Comparison of ENCODE assay signal across 27 cellular contexts in genomic region chr20:20721489-20721888, GRCh38. TPM values are rescaled to one million over a fixed set of nuclear protein-coding genes. Genes with fewer than 3 reads are reported as not detected.
DNase-seq lines count a peak whose midpoint lies in the region; ATAC-seq, FAIRE-seq and TF ChIP-seq lines count a peak whose summit lies in the region.
"Had no signal": no experiment of that assay in that cellular context is flagged by ENCODE, and none has a peak within 500 bp of the region (broad histone marks: within the 10 kb centered on the region; RNA-seq: fewer than 3 reads in every experiment).

No MANE protein-coding gene starts in this region.

- in situ Hi-C loops in HepG2 (cut with HindIII; ENCODE audit: extremely low pct_ligation_motif_present, low pct_unique_long_range_greater_than_20kb), result no loop called here

- FAIRE-seq in HepG2 (lab: Jason Lieb, UNC), result no peak
- no peak for FAIRE-seq in H1 (lab: Jason Lieb, UNC)
- FAIRE-seq: GM18507 had no signal

- CTCF ChIA-PET in HepG2 (lab: Yijun Ruan, JAX; ENCODE audit: low intra/inter-chr PET ratio, low total read pairs) (no interaction called here), H1 (lab: Charles Lee; ENCODE audit: partially characterized antibody) (interaction anchor here (0.7 to 2.1 kb wide), 6 partner anchors 8 to 116 kb away, joined by 3 to 6 read pairs (median 4); no protein-coding TSS in a partner anchor)

- TF ChIP-seq POLR2A in HepG2 (IDR thresholded peaks at IDR 0.05; ENCODE audit: insufficient read depth in 1 of 2, low read depth in 2 of 2, low read length in 2 of 2) (no peak), right lobe of liver (IDR thresholded peaks at IDR 0.05) (no peak), H1 (IDR thresholded peaks at IDR 0.05; ENCODE audit: control extremely low read depth in 1 of 2, low read depth in 2 of 2, low read length in 2 of 2) (no peak)

- H2BK120ac ChIP-seq in H1 (replicated peaks; ENCODE audit: low read depth, low read length), result no peak overlapping the region

- H2AFZ ChIP-seq in HepG2 (ENCODE audit: low read length), result no peak overlapping the region
- H2AFZ ChIP-seq in MM.1S (ENCODE audit: low read length), result no peak overlapping the region
- H2AFZ ChIP-seq in H1 (ENCODE audit: low read length), result 0 out of 2 replicates have a peak overlapping the region, but pooled peaks have one; percentile 78
- H2AFZ ChIP-seq: PC-9 had no signal

- H3K56ac ChIP-seq in H1 (replicated peaks; ENCODE audit: insufficient read length, low read depth, low read length), result no peak overlapping the region

- TF ChIP-seq RAD21 in HepG2 (CRISPR knock-in tag; IDR thresholded peaks at IDR 0.05) (no peak), H1 (IDR thresholded peaks at IDR 0.05 in 1 of 2, conservative IDR thresholded peaks at IDR 0.05 in 1 of 2; ENCODE audit: low read depth in 2 of 2, low read length in 2 of 2) (peak in 1 of 2 experiments; percentile 18; a peak in 2 of 4 replicates)

- peaks cover 0 to 4% of the 10 kb centered on the region in 2 experiments; a peak in 1 of 5 replicates for H3K27me3 ChIP-seq in HepG2 (ENCODE audit: control insufficient read depth in 1 of 2, insufficient read depth in 2 of 2, low read length in 2 of 2)
- H3K27me3 ChIP-seq in right lobe of liver, result no peaks in the 10 kb centered on the region
- no peaks in the 10 kb centered on the region for H3K27me3 ChIP-seq in MM.1S (replicated peaks; ENCODE audit: insufficient read depth, low read length)
- peaks cover 0 to 1% (median 0%) of the 10 kb centered on the region in 4 experiments; a peak in 2 of 7 replicates for H3K27me3 ChIP-seq in H1 (replicated peaks in 1 of 4; ENCODE audit: control insufficient read depth in 3 of 4, extremely low read depth in 1 of 4, insufficient read depth in 3 of 4, low read length in 3 of 4)
- H3K27me3 ChIP-seq: SJCRH30 had no signal

- H4K20me1 ChIP-seq in HepG2 (ENCODE audit: insufficient read depth, low read length) (no peaks in the 10 kb centered on the region), MM.1S (ENCODE audit: insufficient read depth, low read length) (no peaks in the 10 kb centered on the region), H1 (replicated peaks in 1 of 2; ENCODE audit: control insufficient read depth in 1 of 2, insufficient read depth in 2 of 2, low read length in 2 of 2) (no peaks in the 10 kb centered on the region)

- TF ChIP-seq EP300 in HepG2 (IDR thresholded peaks at IDR 0.05; ENCODE audit: low read depth in 2 of 2, low read length in 2 of 2) (no peak), HepG2 (CRISPR knock-in tag; IDR thresholded peaks at IDR 0.05; ENCODE audit: borderline replicate concordance) (no peak), H1 (IDR thresholded peaks at IDR 0.05; ENCODE audit: borderline replicate concordance in 1 of 2, low read depth in 2 of 2, low read length in 2 of 2) (no peak)

- no peak overlapping the region for H2BK20ac ChIP-seq in H1 (ENCODE audit: low read length)

- H3K14ac ChIP-seq in H1 (ENCODE audit: insufficient read length), result no peak overlapping the region

- H3K4ac ChIP-seq in H1 (replicated peaks; ENCODE audit: insufficient read length, low read depth, low read length), result no peak overlapping the region

- DNase-seq in HepG2 (ENCODE audit: low spot score) (no peak), right lobe of liver (no peak), MM.1S (no peak), H1 (ENCODE audit: low read depth in 1 of 2, low spot score in 2 of 2) (no peak), NCI-H524 (lab: John Stamatoyannopoulos, UW) (no peak), mucosa of gallbladder (ENCODE audit: low spot score) (no peak)
- DNase-seq in stimulated activated CD4-positive, alpha-beta T cell treated with anti-CD3 and anti-CD28 coated beads, Interleukin-2, amount 100 ng/mL, for 48 hours, result no peak
- DNase-seq: 8988T; Calu3; DMS79 treated with DMSO at 0.1 percent for 48 hours; GF-D8; Kasumi-1; NCI-H1048; NCI-H1417 treated with DMSO at 0.1 percent for 48 hours; NCI-H1694 treated with DMSO at 0.1 percent for 48 hours; NCI-H2081 treated with DMSO at 0.1 percent for 48 hours; NCI-H2171; NCI-H345; NCI-H510A treated with DMSO at 0.1 percent for 48 hours; NCI-H748 treated with DMSO at 0.1 percent for 48 hours; NK-92 treated with Interleukin-12 subunit alpha and Interleukin-12 subunit beta, amount 100 ng/mL, for 24 hours; PC-9; SJCRH30 had no signal

- no peak overlapping the region for H4K8ac ChIP-seq in H1 (ENCODE audit: extremely low read depth, insufficient read depth, low read length)

- H3K4me3 ChIP-seq in HepG2 (replicated peaks in 1 of 3; ENCODE audit: insufficient read depth in 1 of 3, low read depth in 2 of 3, low read length in 3 of 3) (no peak overlapping the region), right lobe of liver (no peak overlapping the region), MM.1S (ENCODE audit: low read length) (no peak overlapping the region), H1 (ENCODE audit: extremely low read depth in 1 of 4, insufficient read depth in 2 of 4, low read depth in 3 of 4, low read length in 4 of 4) (no peak overlapping the region)
- H3K4me3 ChIP-seq: HAP-1, PC-9, SJCRH30 had no signal

- no peaks in the 10 kb centered on the region for H3K9me2 ChIP-seq in MM.1S (replicated peaks; ENCODE audit: insufficient read depth, low read length)

- H4K5ac ChIP-seq in H1 (ENCODE audit: insufficient read length, low read depth, low read length), result no peak overlapping the region

- no peak overlapping the region for H2BK5ac ChIP-seq in H1 (ENCODE audit: low read depth, low read length)

- no peak overlapping the region for H3K27ac ChIP-seq in HepG2 (ENCODE audit: extremely low read length, insufficient read depth, low read length)
- no peak overlapping the region for H3K27ac ChIP-seq in right lobe of liver
- H3K27ac ChIP-seq in MM.1S (ENCODE audit: low read length), result no peak overlapping the region
- H3K27ac ChIP-seq in H1 (ENCODE audit: low read depth, low read length), result no peak overlapping the region
- H3K27ac ChIP-seq: HL-60, PC-9, SJCRH30 had no signal

- H3K23ac ChIP-seq in H1 (ENCODE audit: insufficient read length), result no peak overlapping the region

- intact Hi-C loops in HepG2 (cut with micrococcal nuclease; ENCODE audit: unreplicated experiment), result no loop called here
- intact Hi-C loops in right lobe of liver (cut with DNase I), result no loop called here

- POLR2A ChIA-PET in HepG2 (lab: Yijun Ruan, JAX), result no interaction called here
- POLR2A ChIA-PET in H1 (lab: Charles Lee; ENCODE audit: partially characterized antibody), result interaction anchor here (1.5 kb wide), 1 partner anchor 8 kb away, joined by 4 read pairs; no protein-coding TSS in a partner anchor

- H4K91ac ChIP-seq in H1 (replicated peaks; ENCODE audit: insufficient read length, low read length), result no peak overlapping the region

- H2BK15ac ChIP-seq in H1 (ENCODE audit: low read length), result no peak overlapping the region

- no TSS peak for BruUV-seq in HepG2 (replicated peaks; lab: Mats Ljungman, UMichigan)

- no peaks in the 10 kb centered on the region for H3K79me1 ChIP-seq in H1 (ENCODE audit: low read depth, low read length)

- 0 out of 2 replicates have a peak, but pooled peaks have one; percentile 7 for TF ChIP-seq CTCF in HepG2 (CRISPR knock-in tag; IDR thresholded peaks at IDR 0.05)
- no peak for TF ChIP-seq CTCF in right lobe of liver (IDR thresholded peaks at IDR 0.05)
- TF ChIP-seq CTCF in MM.1S (IDR thresholded peaks at IDR 0.05; ENCODE audit: low read length), result peak; percentile 4; the same call in 1 of the 2 replicates
- TF ChIP-seq CTCF in H1 (IDR thresholded peaks at IDR 0.05; ENCODE audit: control extremely low read depth in 1 of 3, insufficient read depth in 1 of 3, low read depth in 1 of 3, low read length in 3 of 3), result peak in 2 of 3 experiments; percentile 1 to 24; a peak in 2 of 4 replicates

- H3F3A ChIP-seq in MM.1S (ENCODE audit: insufficient read depth, low read length), result no peaks in the 10 kb centered on the region

- H3K9me3 ChIP-seq in HepG2 (ENCODE audit: low read length) (no peaks in the 10 kb centered on the region), right lobe of liver (no peaks in the 10 kb centered on the region), MM.1S (replicated peaks; ENCODE audit: insufficient read depth, low read length) (no peaks in the 10 kb centered on the region), H1 (ENCODE audit: insufficient read depth in 2 of 2, low read depth in 1 of 2, low read length in 1 of 2) (no peaks in the 10 kb centered on the region)
- H3K9me3 ChIP-seq: HAP-1, SJCRH30 had no signal

- H3K9ac ChIP-seq in HepG2 (ENCODE audit: insufficient read depth, low read depth, low read length) (no peak overlapping the region), MM.1S (ENCODE audit: low read length) (no peak overlapping the region), H1 (replicated peaks in 1 of 4; ENCODE audit: extremely low read depth in 1 of 4, low read depth in 3 of 4, low read length in 3 of 4) (no peak overlapping the region)

- no peak overlapping the region for H3K4me2 ChIP-seq in HepG2 (ENCODE audit: low read depth, low read length)
- no peak overlapping the region for H3K4me2 ChIP-seq in MM.1S (ENCODE audit: low read depth, low read length)
- H3K4me2 ChIP-seq in H1 (ENCODE audit: insufficient read depth in 1 of 2, low read depth in 2 of 2, low read length in 2 of 2), result no peak overlapping the region
- H3K4me2 ChIP-seq: PC-9 had no signal

- H3K4me1 ChIP-seq in HepG2 (ENCODE audit: insufficient read depth, low read length), result 0 out of 2 replicates have a peak, but pooled peaks cover 6% of the 10 kb centered on the region
- peaks cover 0 to 9% (median 2%) of the 10 kb centered on the region in 4 donors for H3K4me1 ChIP-seq in right lobe of liver
- H3K4me1 ChIP-seq in MM.1S (ENCODE audit: low read length), result peaks cover 4% of the 10 kb centered on the region; the same call in 1 of the 2 replicates
- H3K4me1 ChIP-seq in H1 (replicated peaks in 1 of 4; ENCODE audit: control insufficient read depth in 3 of 4, insufficient read depth in 4 of 4, low read length in 3 of 4), result no peaks in the 10 kb centered on the region
- H3K4me1 ChIP-seq: HAP-1, SJCRH30 had no signal

- no peak overlapping the region for H2AK5ac ChIP-seq in H1 (ENCODE audit: low read depth, low read length)

- H3K23me2 ChIP-seq in H1 (ENCODE audit: low read depth, low read length), result no peaks in the 10 kb centered on the region

- 43% methylated on average over 4 of the region's 4 CpGs for WGBS in HepG2 (ENCODE audit: low lambda C conversion rate)
- 91% methylated on average over 4 of the region's 4 CpGs for WGBS in right lobe of liver (ENCODE audit: insufficient coverage, low coverage, low lambda C conversion rate, missing lambda C conversion rate)
- 86% methylated on average over 4 of the region's 4 CpGs; no CpG with 5 or more reads in 1 of the 2 experiments for WGBS in H1 (ENCODE audit: extremely low coverage in 1 of 2, insufficient coverage in 1 of 2, insufficient read length in 1 of 2, insufficient replicate concordance in 2 of 2, low coverage in 1 of 2, low lambda C conversion rate in 2 of 2, missing lambda C conversion rate in 1 of 2), 2 experiments

- ATAC-seq in HepG2 (no peak; the same call in 2 of the 3 replicates), right lobe of liver (no peak)
- ATAC-seq: Right ventricle myocardium inferior had no signal

- no peaks in the 10 kb centered on the region for H3K36me3 ChIP-seq in HepG2 (replicated peaks in 1 of 2; ENCODE audit: control insufficient read depth in 1 of 2, insufficient read depth in 2 of 2, low read length in 2 of 2)
- H3K36me3 ChIP-seq in right lobe of liver, result no peaks in the 10 kb centered on the region
- no peaks in the 10 kb centered on the region for H3K36me3 ChIP-seq in MM.1S (replicated peaks; ENCODE audit: insufficient read depth, low read length)
- H3K36me3 ChIP-seq in H1 (ENCODE audit: control insufficient read depth in 2 of 4, insufficient read depth in 4 of 4, low read length in 3 of 4), result no peaks in the 10 kb centered on the region
- H3K36me3 ChIP-seq: HAP-1, SJCRH30 had no signal

- no peak overlapping the region for H2BK12ac ChIP-seq in H1 (ENCODE audit: low read depth, low read length)

- H3K18ac ChIP-seq in H1 (ENCODE audit: extremely low read depth, low read length), result no peak overlapping the region

- H3K79me2 ChIP-seq in HepG2 (ENCODE audit: insufficient read depth, low read length) (no peaks in the 10 kb centered on the region), MM.1S (ENCODE audit: low read length) (no peaks in the 10 kb centered on the region), H1 (ENCODE audit: control insufficient read depth in 1 of 2, insufficient read depth in 2 of 2, low read length in 2 of 2) (no peaks in the 10 kb centered on the region)

RNA-seq across cellular contexts. Expression of gene RALGAPA2, which starts 9.0 kb away (rescaled TPM):
- total RNA-seq in HepG2 (2016; rRNA removed; fragmentation: Illumina TruSeq; extraction: Trizol) (17.7 and 18.3 TPM in 2 replicates), right lobe of liver (10 to 100 TPM; 38.3 to 76.7 (median 62.7) TPM), mucosa of gallbladder (76.9 TPM)
- total RNA-seq in HepG2 (2016; cell fraction: cytosol; rRNA removed; fragmentation: Illumina TruSeq; extraction: Trizol; ENCODE audit: low read depth), result 3.1 and 4.5 TPM in 2 replicates
- 16.3 and 18.8 TPM in 2 replicates for total RNA-seq in HepG2 (2016; cell fraction: insoluble cytoplasmic fraction; rRNA removed; fragmentation: Illumina TruSeq; extraction: Trizol)
- 6.5 and 7.8 TPM in 2 replicates for total RNA-seq in HepG2 (2016; cell fraction: membrane; rRNA removed; fragmentation: Illumina TruSeq; extraction: Trizol)
- 29.6 and 31.7 TPM in 2 replicates for total RNA-seq in HepG2 (2016; cell fraction: nucleus; rRNA removed; fragmentation: Illumina TruSeq; extraction: Trizol)
- polyA plus RNA-seq in HepG2 (2011; rRNA removed) (13.8 and 15.7 TPM in 2 replicates), H1 (2011; rRNA removed) (5.1 and 5.4 TPM in 2 replicates)
- 8.0 and 13.3 TPM in 2 replicates for polyA plus RNA-seq in HepG2 (2011; cell fraction: cytosol; rRNA removed)
- polyA plus RNA-seq in HepG2 (2011; cell fraction: nucleus; rRNA removed), result 38.4 and 38.5 TPM in 2 replicates
- polyA plus RNA-seq in HepG2 (2012), result 18.4 and 27.5 TPM in 2 replicates
- 0.49 and 0.67 TPM in 2 replicates for polyA plus RNA-seq in HepG2 (2016; cell fraction: cytosol; fragmentation: Illumina TruSeq; extraction: Trizol; ENCODE audit: low read depth)
- polyA plus RNA-seq in HepG2 (2016; cell fraction: insoluble cytoplasmic fraction; fragmentation: Illumina TruSeq; extraction: Trizol; ENCODE audit: low read depth), result 8.9 and 11.7 TPM in 2 replicates
- 1.2 and 1.7 TPM in 2 replicates for polyA plus RNA-seq in HepG2 (2016; cell fraction: membrane; fragmentation: Illumina TruSeq; extraction: Trizol; ENCODE audit: low read depth)
- 17.2 and 18.1 TPM in 2 replicates for polyA plus RNA-seq in HepG2 (2016; cell fraction: nucleus; fragmentation: Illumina TruSeq; extraction: Trizol; ENCODE audit: insufficient read depth, low read depth)
- 7.3 and 40.9 TPM in 2 replicates for polyA minus RNA-seq in HepG2 (2011; rRNA and poly(A)+ RNA removed; ENCODE audit: low replicate concordance)
- 20.8 and 29.0 TPM in 2 replicates for polyA minus RNA-seq in HepG2 (2011; cell fraction: cytosol; rRNA and poly(A)+ RNA removed)
- 158 and 172 TPM in 2 replicates for polyA minus RNA-seq in HepG2 (2011; cell fraction: nucleus; rRNA and poly(A)+ RNA removed)
- 23.9 and 25.5 TPM in 2 replicates for total RNA-seq in H1 (2021; fragmentation: NEBNext Ultra II Directional; extraction: Animal tissue kit (Norgen Biotek cat#: 25700))
- polyA plus RNA-seq in H1 (2011; cell fraction: cytosol; rRNA removed), result 7.1 TPM
- polyA plus RNA-seq in H1 (2011; cell fraction: nucleus; rRNA removed), result 14.4 TPM
- polyA plus RNA-seq in H1 (2012, experiment 1 of 2), result 7.4 to 10.7 TPM (median 9.7 TPM) in 4 replicates
- polyA plus RNA-seq in H1 (2012, experiment 2 of 2), result 1.7 TPM
- polyA plus RNA-seq in H1 (2013, experiment 1 of 2), result 9.1 TPM
- 8.7 TPM for polyA plus RNA-seq in H1 (2013, experiment 2 of 2)
- polyA minus RNA-seq in H1 (2011; rRNA and poly(A)+ RNA removed), result 20.7 and 26.1 TPM in 2 replicates
- polyA minus RNA-seq in H1 (2011; cell fraction: cytosol; rRNA and poly(A)+ RNA removed), result 13.4 TPM
- 45.3 TPM for polyA minus RNA-seq in H1 (2011; cell fraction: nucleus; rRNA and poly(A)+ RNA removed)

Comparison
In these comparisons a context has a peak if more than half of its experiments do, and no peak if none do; other contexts are left out.
1. CTCF ChIP-seq: peak in HepG2 (single experiment), MM.1S (single experiment) and H1 (2 of 3); none in right lobe of liver (0 of 4).
2. Of the 41 proteins assayed by ChIP-seq in both HepG2 and H1: peak only in HepG2: none; only in H1: none; in both: CTCF and MAFK; in neither: 38; mixed calls (peak in some experiments, not most) for 1.